ENCODE assay signal across 18 cellular contexts in the genomic region with DNA sequence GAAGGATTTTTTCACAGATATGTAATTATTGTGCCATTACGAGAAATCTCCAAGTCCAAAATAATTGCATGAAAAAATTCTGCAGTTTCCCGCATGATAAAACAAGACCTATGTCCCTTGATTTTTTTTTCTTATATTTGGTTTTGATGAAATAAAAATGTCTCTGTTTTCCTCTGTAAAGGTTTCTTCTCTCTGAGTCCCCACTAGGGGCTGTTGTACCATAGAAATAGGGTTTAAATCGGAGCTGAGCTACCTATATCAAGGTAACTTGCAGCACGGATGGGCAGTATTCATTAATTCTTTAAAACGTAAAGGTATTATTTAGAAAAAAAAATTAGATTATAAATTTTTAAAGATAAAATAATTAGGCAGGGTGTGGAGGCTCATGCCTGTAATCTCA.
A peak's percentile ranks its signal among the peaks of the same experiment; 100 is the strongest.
DNase-seq lines count a peak whose midpoint lies in the region; ATAC-seq and TF ChIP-seq lines count a peak whose summit lies in the region.
"Had no signal": no experiment of that assay in that cellular context is flagged by ENCODE, and none has a peak within 500 bp of the region (broad histone marks: within the 10 kb centered on the region; RNA-seq: fewer than 3 reads in every experiment).

No MANE protein-coding gene starts in this region.

- H3K27ac ChIP-seq in left ventricle myocardium inferior (replicated peaks) (no peak overlapping the region), PC-3 (ENCODE audit: low read length) (no peak overlapping the region), foreskin keratinocyte (no peak overlapping the region), substantia nigra (ENCODE audit: low read depth, low read length, poor library complexity, severe bottlenecking) (no peak overlapping the region), psoas muscle (no peak overlapping the region)
- H3K27ac ChIP-seq: SJSA1 had no signal

- H3K4me1 Mint-ChIP-seq in type B pancreatic cell (ENCODE audit: unreplicated experiment): peaks cover 13% of the 10 kb centered on the region

- H3K27ac Mint-ChIP-seq in type B pancreatic cell: no peak overlapping the region

- no peaks in the 10 kb centered on the region for H3K36me3 ChIP-seq in left ventricle myocardium inferior
- no peaks in the 10 kb centered on the region for H3K36me3 ChIP-seq in PC-3 (ENCODE audit: low read depth, low read length)
- H3K36me3 ChIP-seq in psoas muscle (ENCODE audit: insufficient read depth in 1 of 2, low read depth in 1 of 2): no peaks in the 10 kb centered on the region
- H3K36me3 ChIP-seq: SJSA1 had no signal

- H3K4me3 ChIP-seq in left ventricle myocardium inferior (no peak overlapping the region), PC-3 (ENCODE audit: low read length) (no peak overlapping the region), psoas muscle (no peak overlapping the region)
- H3K4me3 ChIP-seq: SJSA1 had no signal

- ATAC-seq in PC-3 (no peak), foreskin keratinocyte (no peak), psoas muscle (no peak), GM19328 (IDR thresholded peaks at IDR 0.05; ENCODE audit: unreplicated experiment) (no peak)

- H3K4me1 ChIP-seq in left ventricle myocardium inferior (peaks cover 5% of the 10 kb centered on the region), PC-3 (ENCODE audit: insufficient read depth, low read length) (no peaks in the 10 kb centered on the region), foreskin keratinocyte (no peaks in the 10 kb centered on the region), psoas muscle (no peaks in the 10 kb centered on the region)
- H3K4me1 ChIP-seq: SJSA1 had no signal

- POLR2A ChIA-PET in PC-3 (lab: Charles Lee; ENCODE audit: unreplicated experiment): no interaction called here

- H3K9ac ChIP-seq in PC-3 (ENCODE audit: low read length): no peak overlapping the region

- no peaks in the 10 kb centered on the region for H3K9me3 Mint-ChIP-seq in type B pancreatic cell

- H3K9me2 ChIP-seq in PC-3 (replicated peaks; ENCODE audit: low read length): no peaks in the 10 kb centered on the region

- H4K20me1 ChIP-seq in PC-3 (ENCODE audit: low read length): no peaks in the 10 kb centered on the region

- WGBS in psoas muscle, 3 donors: 69 to 79% (median 75%) methylated on average over 5 of the region's 5 CpGs

- H2AFZ ChIP-seq in PC-3 (ENCODE audit: low read length): no peak overlapping the region

- peaks cover 44% of the 10 kb centered on the region for H3K27me3 Mint-ChIP-seq in type B pancreatic cell

- H3F3A ChIP-seq in PC-3 (ENCODE audit: low read length, unreplicated experiment): no peaks in the 10 kb centered on the region

- H3K36me3 Mint-ChIP-seq in type B pancreatic cell: no peaks in the 10 kb centered on the region

- H3K27me3 ChIP-seq in left ventricle myocardium inferior (ENCODE audit: low read depth): peaks cover 96% of the 10 kb centered on the region
- peaks cover 70% of the 10 kb centered on the region for H3K27me3 ChIP-seq in PC-3 (ENCODE audit: low read length)
- peaks cover 47% of the 10 kb centered on the region for H3K27me3 ChIP-seq in foreskin keratinocyte
- H3K27me3 ChIP-seq in psoas muscle (ENCODE audit: insufficient read depth in 3 of 3, low read length in 2 of 3): peaks cover 9 to 62% (median 11%) of the 10 kb centered on the region in 3 donors

- CTCF ChIA-PET in PC-3 (lab: Charles Lee): interaction anchor here (0.5 kb wide), 1 partner anchor 33 kb away, joined by 3 read pairs; no protein-coding TSS in a partner anchor

- DNase-seq in left ventricle myocardium inferior (no peak), cardiac septum (ENCODE audit: low spot score) (no peak), PC-3 (peak; percentile 33), foreskin keratinocyte (no peak), type B pancreatic cell (ENCODE audit: extremely low spot score, unreplicated experiment) (no peak), substantia nigra (lab: John Stamatoyannopoulos, UW) (no peak), psoas muscle (no peak)
- DNase-seq: activated naive CD4-positive, alpha-beta T cell; DMS 273 treated with DMSO at 0.1 percent for 48 hours; effector memory CD4-positive, alpha-beta T cell; HCEC 1CT; KG1; mesendoderm; NCI-H187; posterior cingulate gyrus; stimulated activated CD4-positive, alpha-beta T cell treated with anti-CD3 and anti-CD28 coated beads, Interleukin-15, amount 100 ng/mL, for 24 hours had no signal

- no TSS peak for BruUV-seq in PC-3 (replicated peaks; lab: Mats Ljungman, UMichigan)

- intact Hi-C loops in left ventricle myocardium inferior (cut with micrococcal nuclease) (no loop called here), cardiac septum (cut with DNase I) (no loop called here), PC-3 (cut with micrococcal nuclease) (loop anchor here (5.0 kb wide), 1 partner anchor 46 kb away; no protein-coding TSS in a partner anchor), psoas muscle (cut with DNase I) (no loop called here)

- no peaks in the 10 kb centered on the region for H3K79me2 ChIP-seq in PC-3 (ENCODE audit: low read length)

- TF ChIP-seq CTCF in left ventricle myocardium inferior (IDR thresholded peaks at IDR 0.05; ENCODE audit: borderline replicate concordance) (peak; percentile 17), PC-3 (conservative IDR thresholded peaks at IDR 0.05; ENCODE audit: low read depth, low read length) (peak; percentile 38; the same call in 1 of the 2 replicates), foreskin keratinocyte (conservative IDR thresholded peaks at IDR 0.05) (peak; percentile 60), type B pancreatic cell (conservative IDR thresholded peaks at IDR 0.05) (peak; percentile 65), psoas muscle (IDR thresholded peaks at IDR 0.05) (no peak)

- H3K4me3 Mint-ChIP-seq in type B pancreatic cell: no peak overlapping the region

- no peaks in the 10 kb centered on the region for H3K9me3 ChIP-seq in left ventricle myocardium inferior (replicated peaks)
- no peaks in the 10 kb centered on the region for H3K9me3 ChIP-seq in PC-3 (ENCODE audit: low read length)
- H3K9me3 ChIP-seq in psoas muscle: no peaks in the 10 kb centered on the region

- H3K4me2 ChIP-seq in PC-3 (ENCODE audit: low read length): no peak overlapping the region
